18 cellular contexts compared by ENCODE assay signal in genomic region chr5:61999371-61999770, GRCh38.
DNase-seq lines count a peak whose midpoint lies in the region; ATAC-seq, FAIRE-seq and TF ChIP-seq lines count a peak whose summit lies in the region.
"Had no signal": no experiment of that assay in that cellular context is flagged by ENCODE, and none has a peak within 500 bp of the region (broad histone marks: within the 10 kb centered on the region; RNA-seq: fewer than 3 reads in every experiment).

No MANE protein-coding gene starts in this region.

- TF ChIP-seq CTCF in epithelial cell of esophagus (IDR thresholded peaks at IDR 0.05; ENCODE audit: insufficient read depth, low read depth, low read length, missing control alignments), result no peak
- no peak for TF ChIP-seq CTCF in D721Med (IDR thresholded peaks at IDR 0.05; ENCODE audit: insufficient read depth, missing control alignments)

- FAIRE-seq in D721Med (lab: Jason Lieb, UNC), result no peak
- FAIRE-seq: GM18507 had no signal

- ATAC-seq in HG03469 (IDR thresholded peaks at IDR 0.05; ENCODE audit: unreplicated experiment), result no peak
- no peak for ATAC-seq in HG03460 (IDR thresholded peaks at IDR 0.05; ENCODE audit: unreplicated experiment)
- ATAC-seq: T-helper 17 cell had no signal

- no peak overlapping the region for H3K4me3 ChIP-seq in epithelial cell of esophagus (ENCODE audit: low read length)
- H3K4me3 ChIP-seq: HAP-1 had no signal

- DNase-seq in SIG-M5 treated with dmso at 0.1 percent for 504 hours (lab: John Stamatoyannopoulos, UW; ENCODE audit: unreplicated experiment), result peak; percentile 22
- DNase-seq in SIG-M5 (lab: John Stamatoyannopoulos, UW), result no peak
- peak; percentile 54 for DNase-seq in NOMO-1 treated with DMSO at 0.1 percent for 48 hours (lab: John Stamatoyannopoulos, UW; ENCODE audit: unreplicated experiment)
- DNase-seq in epithelial cell of esophagus (ENCODE audit: low read depth), result peak; percentile 80
- no peak for DNase-seq in NCI-H446 treated with DMSO at 0.1 percent for 48 hours (lab: John Stamatoyannopoulos, UW)
- DNase-seq in D721Med (ENCODE audit: insufficient read length, low spot score), result no peak
- DNase-seq: 8988T, NCI-H1105 treated with DMSO at 0.1 percent for 48 hours, NCI-H187 treated with DMSO at 0.1 percent for 48 hours, NCI-H2171 treated with DMSO at 0.1 percent for 48 hours, NCI-H510A treated with DMSO at 0.1 percent for 48 hours, OCI-M1, SK-N-SH, T-helper 17 cell had no signal

Comparison
In these comparisons a context has a peak if more than half of its experiments do, and no peak if none do; other contexts are left out.
1. DNase-seq: peak in SIG-M5 treated with dmso at 0.1 percent for 504 hours (single experiment), NOMO-1 treated with DMSO at 0.1 percent for 48 hours (single experiment) and epithelial cell of esophagus (single experiment); none in SIG-M5 (single experiment), NCI-H446 treated with DMSO at 0.1 percent for 48 hours (single experiment) and D721Med (single experiment).